Comparison of ENCODE assay signal across 12 cellular contexts in the genomic region with DNA sequence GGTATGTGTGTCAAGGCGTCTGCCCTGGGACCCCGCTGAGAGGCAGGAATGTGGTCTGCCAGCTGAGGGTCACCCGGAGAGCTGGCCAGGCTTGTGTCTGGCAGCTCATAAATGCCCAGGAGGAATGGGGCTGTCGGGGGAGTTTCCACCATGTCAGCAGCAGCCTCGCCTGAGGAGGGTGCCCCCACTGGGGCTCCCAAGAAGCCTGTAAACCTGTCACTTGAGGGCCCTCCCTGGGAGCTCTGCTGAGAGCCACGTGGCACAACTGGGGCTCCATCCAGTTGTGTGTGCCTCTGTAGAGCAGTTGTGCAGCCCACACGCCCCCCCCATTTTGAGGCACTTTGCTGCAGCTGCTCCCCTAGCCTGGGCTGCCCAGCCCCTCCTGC.
"Had no signal": no experiment of that assay in that cellular context is flagged by ENCODE, and none has a peak within 500 bp of the region (broad histone marks: within the 10 kb centered on the region; RNA-seq: fewer than 3 reads in every experiment).

No MANE protein-coding gene starts in this region.

- H3K27me3 ChIP-seq: ascending aorta, testis had no signal

- H3K4me1 ChIP-seq: ascending aorta, gastroesophageal sphincter, heart right ventricle, lower lobe of right lung, stomach, testis, upper lobe of right lung had no signal

- FAIRE-seq: small intestine had no signal

- DNase-seq: heart right ventricle; lower lobe of right lung; midbrain; small intestine; stimulated activated CD4-positive, alpha-beta T cell treated with anti-CD3 and anti-CD28 coated beads, Interleukin-4, amount 100 ng/mL, for 4 hours; stomach; upper lobe of right lung had no signal

- H3K36me3 ChIP-seq: ascending aorta, gastroesophageal sphincter, heart right ventricle, lower lobe of right lung, neutrophil, stomach, upper lobe of right lung had no signal

- ATAC-seq: gastroesophageal sphincter had no signal

- H3K4me3 ChIP-seq: ascending aorta, gastroesophageal sphincter, heart right ventricle, lower lobe of right lung, stomach, testis, upper lobe of right lung had no signal

- H3K27ac ChIP-seq: ascending aorta, gastroesophageal sphincter, heart right ventricle, lower lobe of right lung, neutrophil, stomach, testis, upper lobe of right lung, WERI-Rb-1 had no signal

- H3K9me3 ChIP-seq: ascending aorta, gastroesophageal sphincter, lower lobe of right lung, neutrophil, testis, upper lobe of right lung had no signal
